In genomic region chr5:123093279-123094226, GRCh38 we compare ENCODE assay signal across 17 cellular contexts. TPM values are rescaled to one million over a fixed set of nuclear protein-coding genes. Genes with fewer than 3 reads are reported as not detected.
A peak's percentile ranks its signal among the peaks of the same experiment; 100 is the strongest.
DNase-seq lines count a peak whose midpoint lies in the region; FAIRE-seq and TF ChIP-seq lines count a peak whose summit lies in the region.
"Had no signal": no experiment of that assay in that cellular context is flagged by ENCODE, and none has a peak within 500 bp of the region (broad histone marks: within the 10 kb centered on the region; RNA-seq: fewer than 3 reads in every experiment).

No MANE protein-coding gene starts in this region.

- H3K9me3 ChIP-seq in HUES6 (ENCODE audit: control insufficient read depth, insufficient read depth, low read depth, low read length) (no peaks in the 10 kb centered on the region), H1 (ENCODE audit: insufficient read depth in 2 of 2, low read depth in 1 of 2, low read length in 1 of 2) (no peaks in the 10 kb centered on the region; a peak in 1 of 4 replicates), small intestine (ENCODE audit: control insufficient read depth, low read depth) (no peaks in the 10 kb centered on the region)
- H3K9me3 ChIP-seq: BE2C, ovary had no signal

- TF ChIP-seq POLR2A in H1 (IDR thresholded peaks at IDR 0.05; ENCODE audit: control extremely low read depth in 1 of 2, low read depth in 2 of 2, low read length in 2 of 2): no peak

- no peaks in the 10 kb centered on the region for H3K9me3 Mint-ChIP-seq in mesothelial cell of epicardium
- no peaks in the 10 kb centered on the region for H3K9me3 Mint-ChIP-seq in type B pancreatic cell
- H3K9me3 Mint-ChIP-seq: activated CD4-positive, alpha-beta memory T cell treated with anti-CD3 and anti-CD28 coated beads, Interleukin-2, amount 10 ng/mL, durations not matched to agents 7 days and 5 days had no signal

- no peak for TF ChIP-seq EP300 in H1 (IDR thresholded peaks at IDR 0.05; ENCODE audit: borderline replicate concordance in 1 of 2, low read depth in 2 of 2, low read length in 2 of 2)

- no peak overlapping the region for H2BK12ac ChIP-seq in H1 (ENCODE audit: low read depth, low read length)

- H3K79me1 ChIP-seq in H1 (ENCODE audit: low read depth, low read length): no peaks in the 10 kb centered on the region

- H2AK5ac ChIP-seq in H1 (ENCODE audit: low read depth, low read length): no peak overlapping the region

- H3K56ac ChIP-seq in H1 (replicated peaks; ENCODE audit: insufficient read length, low read depth, low read length): no peak overlapping the region

- DNase-seq in H1 (ENCODE audit: low read depth in 1 of 2, low spot score in 2 of 2): peak in 1 of 2 experiments; percentile 76
- DNase-seq in mesothelial cell of epicardium (ENCODE audit: low spot score in 2 of 2, unreplicated experiment in 2 of 2): no peak
- DNase-seq in type B pancreatic cell (ENCODE audit: extremely low spot score, unreplicated experiment): no peak
- DNase-seq in hypothalamus (lab: John Stamatoyannopoulos, UW): no peak
- DNase-seq in substantia nigra (lab: John Stamatoyannopoulos, UW): no peak
- DNase-seq in small intestine: no peak
- DNase-seq: activated CD4-positive, alpha-beta memory T cell treated with anti-CD3 and anti-CD28 coated beads, Interleukin-2, amount 10 ng/mL, durations not matched to agents 7 days and 5 days; BE2C; central memory CD4-positive, alpha-beta T cell; midbrain; NCI-H1105; PC-3; stimulated activated CD4-positive, alpha-beta T cell treated with anti-CD3 and anti-CD28 coated beads, Interleukin-12 subunit alpha, Interleukin-12 subunit beta, amount 100 ng/mL, for 4 hours; stimulated activated naive CD8-positive, alpha-beta T cell treated with anti-CD3 and anti-CD28 coated beads, Interleukin-15, Interleukin-2, amounts not matched to agents 100 U/mL and 50 U/mL, for 24 hours had no signal

- TF ChIP-seq RAD21 in H1 (IDR thresholded peaks at IDR 0.05 in 1 of 2, conservative IDR thresholded peaks at IDR 0.05 in 1 of 2; ENCODE audit: low read depth in 2 of 2, low read length in 2 of 2): no peak

- H4K20me1 ChIP-seq in H1 (replicated peaks in 1 of 2; ENCODE audit: control insufficient read depth in 1 of 2, insufficient read depth in 2 of 2, low read length in 2 of 2): peaks cover 4 to 9% of the 10 kb centered on the region in 2 experiments

- H3K9ac ChIP-seq in HUES6 (ENCODE audit: low read length): no peak overlapping the region
- no peak overlapping the region for H3K9ac ChIP-seq in H1 (replicated peaks in 1 of 4; ENCODE audit: extremely low read depth in 1 of 4, low read depth in 3 of 4, low read length in 3 of 4)

- H3K4me3 Mint-ChIP-seq in mesothelial cell of epicardium (peak overlapping the region; percentile 67), type B pancreatic cell (peak overlapping the region; percentile 80)
- H3K4me3 Mint-ChIP-seq: activated CD4-positive, alpha-beta memory T cell treated with anti-CD3 and anti-CD28 coated beads, Interleukin-2, amount 10 ng/mL, durations not matched to agents 7 days and 5 days had no signal

- H3K27me3 Mint-ChIP-seq in mesothelial cell of epicardium (ENCODE audit: low read depth) (peaks cover 75% of the 10 kb centered on the region), type B pancreatic cell (peaks cover 92% of the 10 kb centered on the region)

- H2BK15ac ChIP-seq in H1 (ENCODE audit: low read length): no peak overlapping the region

- H4K8ac ChIP-seq in H1 (ENCODE audit: extremely low read depth, insufficient read depth, low read length): no peak overlapping the region

- 2% methylated on average over 23 of the region's 23 CpGs; no CpG with 5 or more reads in 1 of the 2 experiments for WGBS in H1 (ENCODE audit: extremely low coverage in 1 of 2, insufficient coverage in 1 of 2, insufficient read length in 1 of 2, insufficient replicate concordance in 2 of 2, low coverage in 1 of 2, low lambda C conversion rate in 2 of 2, missing lambda C conversion rate in 1 of 2), 2 experiments
- WGBS in small intestine, 3 donors: 14 to 31% (median 16%) methylated on average over 23 of the region's 23 CpGs

- H3K23ac ChIP-seq in H1 (ENCODE audit: insufficient read length): no peak overlapping the region

- H3K27ac Mint-ChIP-seq in mesothelial cell of epicardium (peak overlapping the region; percentile 47), type B pancreatic cell (peak overlapping the region; percentile 45)
- H3K27ac Mint-ChIP-seq: activated CD4-positive, alpha-beta memory T cell treated with anti-CD3 and anti-CD28 coated beads, Interleukin-2, amount 10 ng/mL, durations not matched to agents 7 days and 5 days had no signal

- no peak overlapping the region for H3K14ac ChIP-seq in H1 (ENCODE audit: insufficient read length)

- peaks cover 100% of the 10 kb centered on the region for H3K27me3 ChIP-seq in HUES6 (ENCODE audit: control insufficient read depth, insufficient read depth, low read length)
- H3K27me3 ChIP-seq in H1 (replicated peaks in 1 of 4; ENCODE audit: control insufficient read depth in 3 of 4, extremely low read depth in 1 of 4, insufficient read depth in 3 of 4, low read length in 3 of 4): peaks cover 76 to 100% (median 91%) of the 10 kb centered on the region in 4 experiments
- peaks cover 12 to 46% of the 10 kb centered on the region in 2 donors for H3K27me3 ChIP-seq in small intestine (ENCODE audit: control insufficient read depth in 2 of 2, insufficient read depth in 2 of 2, low read length in 2 of 2)
- H3K27me3 ChIP-seq: ovary had no signal

- H3K36me3 ChIP-seq in HUES6 (ENCODE audit: control insufficient read depth, insufficient read depth, low read length) (no peaks in the 10 kb centered on the region), H1 (ENCODE audit: control insufficient read depth in 2 of 4, insufficient read depth in 4 of 4, low read length in 3 of 4) (peaks cover 0 to 6% (median 0%) of the 10 kb centered on the region in 4 experiments; a peak in 1 of 8 replicates), small intestine (ENCODE audit: control insufficient read depth in 2 of 2, insufficient read depth in 2 of 2, low read length in 2 of 2) (no peaks in the 10 kb centered on the region)
- H3K36me3 ChIP-seq: BE2C, ovary had no signal

- peak overlapping the region; percentile 84 to 94 for H3K4me2 ChIP-seq in H1 (ENCODE audit: insufficient read depth in 1 of 2, low read depth in 2 of 2, low read length in 2 of 2)

- H3K79me2 ChIP-seq in H1 (ENCODE audit: control insufficient read depth in 1 of 2, insufficient read depth in 2 of 2, low read length in 2 of 2): no peaks in the 10 kb centered on the region

- H3K36me3 Mint-ChIP-seq in mesothelial cell of epicardium (no peaks in the 10 kb centered on the region), type B pancreatic cell (peaks cover 8% of the 10 kb centered on the region)

- no peak for TF ChIP-seq CTCF in H1 (IDR thresholded peaks at IDR 0.05; ENCODE audit: control extremely low read depth in 1 of 3, insufficient read depth in 1 of 3, low read depth in 1 of 3, low read length in 3 of 3)
- TF ChIP-seq CTCF in mesothelial cell of epicardium (IDR thresholded peaks at IDR 0.05; ENCODE audit: unreplicated experiment): no peak
- no peak for TF ChIP-seq CTCF in type B pancreatic cell (conservative IDR thresholded peaks at IDR 0.05)

- H2BK5ac ChIP-seq in H1 (ENCODE audit: low read depth, low read length): no peak overlapping the region

- H3K27ac ChIP-seq in HUES6 (ENCODE audit: low read depth, low read length) (no peak overlapping the region), H1 (ENCODE audit: low read depth, low read length) (no peak overlapping the region), substantia nigra (ENCODE audit: low read depth, low read length, poor library complexity, severe bottlenecking) (no peak overlapping the region), small intestine (ENCODE audit: low read depth in 1 of 2, low read length in 1 of 2) (no peak overlapping the region)
- H3K27ac ChIP-seq: ovary, SK-N-MC had no signal

- H2BK20ac ChIP-seq in H1 (ENCODE audit: low read length): no peak overlapping the region

- FAIRE-seq in H1 (lab: Jason Lieb, UNC) (peak; percentile 50), small intestine (lab: Jason Lieb, UNC) (no peak)

- H3K4ac ChIP-seq in H1 (replicated peaks; ENCODE audit: insufficient read length, low read depth, low read length): no peak overlapping the region

- no peak overlapping the region for H2AFZ ChIP-seq in H1 (ENCODE audit: low read length)

- H4K91ac ChIP-seq in H1 (replicated peaks; ENCODE audit: insufficient read length, low read length): no peak overlapping the region

- POLR2A ChIA-PET in H1 (lab: Charles Lee; ENCODE audit: partially characterized antibody): no interaction called here

- H3K4me3 ChIP-seq in HUES6 (ENCODE audit: low read depth, low read length): peak overlapping the region; percentile 61
- peak overlapping the region; percentile 27 to 61 (median 38); a peak in 7 of 8 replicates for H3K4me3 ChIP-seq in H1 (ENCODE audit: extremely low read depth in 1 of 4, insufficient read depth in 2 of 4, low read depth in 3 of 4, low read length in 4 of 4)
- H3K4me3 ChIP-seq in small intestine (ENCODE audit: low read depth in 1 of 2, low read length in 2 of 2): no peak overlapping the region
- H3K4me3 ChIP-seq: ovary, SK-N-MC had no signal

- H3K23me2 ChIP-seq in H1 (ENCODE audit: low read depth, low read length): peaks cover 25% of the 10 kb centered on the region; the same call in 1 of the 2 replicates

- no peak overlapping the region for H2BK120ac ChIP-seq in H1 (replicated peaks; ENCODE audit: low read depth, low read length)

- no peak overlapping the region for H4K5ac ChIP-seq in H1 (ENCODE audit: insufficient read length, low read depth, low read length)

- H3K4me1 ChIP-seq in HUES6 (ENCODE audit: control insufficient read depth, insufficient read depth, low read length): peaks cover 33% of the 10 kb centered on the region
- H3K4me1 ChIP-seq in H1 (replicated peaks in 1 of 4; ENCODE audit: control insufficient read depth in 3 of 4, insufficient read depth in 4 of 4, low read length in 3 of 4): peaks cover 4 to 30% (median 11%) of the 10 kb centered on the region in 4 experiments
- no peaks in the 10 kb centered on the region for H3K4me1 ChIP-seq in small intestine (ENCODE audit: control insufficient read depth in 2 of 2, insufficient read depth in 1 of 2, low read depth in 1 of 2, low read length in 1 of 2)
- H3K4me1 ChIP-seq: BE2C had no signal

- H3K18ac ChIP-seq in H1 (ENCODE audit: extremely low read depth, low read length): no peak overlapping the region

- CTCF ChIA-PET in H1 (lab: Charles Lee; ENCODE audit: partially characterized antibody): interaction anchor here (0.8 to 3.1 kb wide), 10 partner anchors 8 to 574 kb away, joined by 3 to 21 read pairs (median 3); no protein-coding TSS in a partner anchor

- H3K4me1 Mint-ChIP-seq in mesothelial cell of epicardium (peaks cover 56% of the 10 kb centered on the region), type B pancreatic cell (ENCODE audit: unreplicated experiment) (peaks cover 20% of the 10 kb centered on the region)

RNA-seq across cellular contexts. Expression of gene PRDM6, which starts 4.5 kb away (rescaled TPM):
- 0.04 and 0.08 TPM in 2 replicates for total RNA-seq in H1 (2021; fragmentation: NEBNext Ultra II Directional; extraction: Animal tissue kit (Norgen Biotek cat#: 25700))
- polyA plus RNA-seq in H1 (2011; rRNA removed): 0.08 and 0.17 TPM in 2 replicates
- 0.22 TPM for polyA plus RNA-seq in H1 (2011; cell fraction: cytosol; rRNA removed)
- polyA plus RNA-seq in H1 (2011; cell fraction: nucleus; rRNA removed): 0.31 TPM
- polyA plus RNA-seq in H1 (2012, experiment 1 of 2): 0.01 TPM in 1 of 4 replicates, not detected in the others
- polyA plus RNA-seq in H1 (2012, experiment 2 of 2): 0.01 TPM
- polyA plus RNA-seq in H1 (2013, experiment 1 of 2): 0.02 TPM
- 0.09 TPM for polyA plus RNA-seq in H1 (2013, experiment 2 of 2)
- polyA minus RNA-seq in H1 (2011; rRNA and poly(A)+ RNA removed): 0.03 and 0.20 TPM in 2 replicates
- not detected for polyA minus RNA-seq in H1 (2011; cell fraction: cytosol; rRNA and poly(A)+ RNA removed)
- 0.10 TPM for polyA minus RNA-seq in H1 (2011; cell fraction: nucleus; rRNA and poly(A)+ RNA removed)
- 8.5 to 11.8 TPM (median 8.9 TPM) in 3 replicates for total RNA-seq in mesothelial cell of epicardium
- 1.1 and 3.2 TPM in 2 replicates for total RNA-seq in type B pancreatic cell (ENCODE audit: low replicate concordance)
- under 1 TPM in 2 of 3 donors, not detected in 1; 0.34 to 0.54 TPM for polyA plus RNA-seq in small intestine
- total RNA-seq: activated CD4-positive, alpha-beta memory T cell treated with anti-CD3 and anti-CD28 coated beads, Interleukin-2, amount 10 ng/mL, durations not matched to agents 7 days and 5 days; PC-3 had no signal

RNA-seq across cellular contexts. Expression of gene PPIC, which starts 57.0 kb away (rescaled TPM):
- 9.0 and 10.4 TPM in 2 replicates for total RNA-seq in H1 (2021; fragmentation: NEBNext Ultra II Directional; extraction: Animal tissue kit (Norgen Biotek cat#: 25700))
- polyA plus RNA-seq in H1 (2011; rRNA removed) (7.9 and 8.5 TPM in 2 replicates), small intestine (10 to 100 TPM; 23.0 to 46.4 (median 34.0) TPM)
- polyA plus RNA-seq in H1 (2011; cell fraction: cytosol; rRNA removed): 12.6 TPM
- polyA plus RNA-seq in H1 (2011; cell fraction: nucleus; rRNA removed): 3.8 TPM
- 9.8 to 10.8 TPM (median 10.4 TPM) in 4 replicates for polyA plus RNA-seq in H1 (2012, experiment 1 of 2)
- 2.7 TPM for polyA plus RNA-seq in H1 (2012, experiment 2 of 2)
- polyA plus RNA-seq in H1 (2013, experiment 1 of 2): 11.0 TPM
- polyA plus RNA-seq in H1 (2013, experiment 2 of 2): 13.9 TPM
- polyA minus RNA-seq in H1 (2011; rRNA and poly(A)+ RNA removed): 9.0 and 13.2 TPM in 2 replicates
- 4.1 TPM for polyA minus RNA-seq in H1 (2011; cell fraction: cytosol; rRNA and poly(A)+ RNA removed)
- polyA minus RNA-seq in H1 (2011; cell fraction: nucleus; rRNA and poly(A)+ RNA removed): 2.7 TPM
- total RNA-seq in mesothelial cell of epicardium (44.8 to 50.0 TPM (median 44.9 TPM) in 3 replicates), type B pancreatic cell (ENCODE audit: low replicate concordance) (23.4 and 57.7 TPM in 2 replicates)
- total RNA-seq: activated CD4-positive, alpha-beta memory T cell treated with anti-CD3 and anti-CD28 coated beads, Interleukin-2, amount 10 ng/mL, durations not matched to agents 7 days and 5 days had no signal

Comparison
In these comparisons a context has a peak if more than half of its experiments do, and no peak if none do; other contexts are left out.
1. H3K4me3 ChIP-seq: peak in HUES6 (single experiment) and H1 (4 of 4); none in small intestine (0 of 2).